20 cellular contexts compared by ENCODE assay signal in the genomic region with DNA sequence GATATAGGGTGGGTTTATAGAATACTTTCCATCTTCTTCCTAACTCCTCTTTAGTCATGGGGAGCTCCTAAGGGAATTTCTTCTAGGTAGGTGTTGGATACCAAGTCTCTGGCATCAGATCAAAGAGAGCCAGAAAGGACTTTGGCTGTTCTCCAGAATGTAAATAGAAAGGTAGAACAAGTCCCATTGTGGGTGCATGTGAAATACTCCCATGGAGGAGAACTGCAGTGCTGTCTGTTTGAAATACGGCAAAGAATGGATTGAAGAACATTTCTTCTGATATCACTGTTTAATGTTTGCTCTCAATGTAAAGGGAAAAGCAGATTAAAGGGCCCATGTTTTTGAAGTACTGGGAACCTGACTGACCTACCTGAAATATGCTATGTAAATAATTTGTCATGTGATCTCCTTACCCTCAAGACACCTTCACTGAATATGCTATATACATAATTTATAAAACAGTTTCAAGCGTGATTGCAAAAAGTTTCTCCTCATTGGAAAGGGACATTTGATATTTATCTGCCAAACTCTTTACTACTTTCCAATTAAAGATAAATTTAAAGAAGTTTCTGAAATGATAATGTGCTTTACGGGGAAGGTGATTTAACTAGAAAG.
A peak's percentile ranks its signal among the peaks of the same experiment; 100 is the strongest.
DNase-seq lines count a peak whose midpoint lies in the region; ATAC-seq and TF ChIP-seq lines count a peak whose summit lies in the region.
"Had no signal": no experiment of that assay in that cellular context is flagged by ENCODE, and none has a peak within 500 bp of the region (broad histone marks: within the 10 kb centered on the region; RNA-seq: fewer than 3 reads in every experiment).

No MANE protein-coding gene starts in this region.

- H3K79me1 ChIP-seq in H9 (ENCODE audit: insufficient read depth, low read depth, low read length, poor library complexity, severe bottlenecking), result no peaks in the 10 kb centered on the region

- H3K79me2 ChIP-seq in H9 (ENCODE audit: insufficient read depth, low read length) (peaks cover 4% of the 10 kb centered on the region; the same call in 1 of the 2 replicates), MM.1S (ENCODE audit: low read length) (no peaks in the 10 kb centered on the region)

- H3K4me1 ChIP-seq in H9 (ENCODE audit: insufficient read depth, low read length) (peaks cover 2% of the 10 kb centered on the region; the same call in 1 of the 2 replicates), MM.1S (ENCODE audit: low read length) (no peaks in the 10 kb centered on the region)

- H3T11ph ChIP-seq in H9 (ENCODE audit: low read length), result no peak overlapping the region

- no peak overlapping the region for H2BK15ac ChIP-seq in H9 (ENCODE audit: low read depth, low read length)

- no peak overlapping the region for H3K4me3 Mint-ChIP-seq in H9
- H3K4me3 Mint-ChIP-seq: activated naive CD4-positive, alpha-beta T cell treated with anti-CD3 and anti-CD28 coated beads, Interleukin-2, amount 50 U/mL, for 24 hours; T-cell had no signal

- H4K20me1 ChIP-seq in H9 (ENCODE audit: control insufficient read depth, insufficient read depth, insufficient read length) (no peaks in the 10 kb centered on the region), MM.1S (ENCODE audit: insufficient read depth, low read length) (no peaks in the 10 kb centered on the region)

- H3K27ac Mint-ChIP-seq in H9, result no peak overlapping the region
- H3K27ac Mint-ChIP-seq: activated naive CD4-positive, alpha-beta T cell treated with anti-CD3 and anti-CD28 coated beads, Interleukin-2, amount 50 U/mL, for 24 hours; T-cell had no signal

- no peak overlapping the region for H2BK120ac ChIP-seq in H9 (ENCODE audit: low read depth, low read length, poor library complexity, severe bottlenecking)

- ATAC-seq in GM18868 (IDR thresholded peaks at IDR 0.05; ENCODE audit: unreplicated experiment), result no peak
- ATAC-seq: activated CD4-positive, CD25-positive, alpha-beta regulatory T cell treated with anti-CD3 and anti-CD28 coated beads, Interleukin-2, amount 50 U/mL, for 24 hours; T-cell had no signal

- H3K23me2 ChIP-seq in H9 (ENCODE audit: insufficient read length, low read depth, low read length, poor library complexity, severe bottlenecking), result no peaks in the 10 kb centered on the region

- no peaks in the 10 kb centered on the region for H3K36me3 ChIP-seq in H7 (replicated peaks; ENCODE audit: control insufficient read depth, insufficient read depth, low read length)
- no peaks in the 10 kb centered on the region for H3K36me3 ChIP-seq in MM.1S (replicated peaks; ENCODE audit: insufficient read depth, low read length)
- H3K36me3 ChIP-seq: BE2C, ovary, Peyer's patch had no signal

- H2BK20ac ChIP-seq in H9 (ENCODE audit: low read depth, low read length, poor library complexity, severe bottlenecking), result no peak overlapping the region

- no peak overlapping the region for H2BK5ac ChIP-seq in H9 (ENCODE audit: insufficient read length, low read length)

- H3K4me1 Mint-ChIP-seq in H9, result peaks cover 46 to 48% of the 10 kb centered on the region in 2 experiments
- H3K4me1 Mint-ChIP-seq: activated naive CD4-positive, alpha-beta T cell treated with anti-CD3 and anti-CD28 coated beads, Interleukin-2, amount 50 U/mL, for 24 hours; T-cell had no signal

- H3K9me3 ChIP-seq in H9 (ENCODE audit: control insufficient read depth, low read depth, low read length) (no peaks in the 10 kb centered on the region), MM.1S (replicated peaks; ENCODE audit: insufficient read depth, low read length) (no peaks in the 10 kb centered on the region)
- H3K9me3 ChIP-seq: BE2C, ovary, Peyer's patch had no signal

- no peak overlapping the region for H4K91ac ChIP-seq in H9 (ENCODE audit: insufficient read length, low read depth, low read length)

- H2BK12ac ChIP-seq in H9 (ENCODE audit: insufficient read length, low read depth, low read length), result no peak overlapping the region

- no peaks in the 10 kb centered on the region for H3K27me3 ChIP-seq in H9 (ENCODE audit: insufficient read depth, low read length)
- H3K27me3 ChIP-seq in H7 (ENCODE audit: control insufficient read depth, insufficient read depth, low read length), result no peaks in the 10 kb centered on the region
- no peaks in the 10 kb centered on the region for H3K27me3 ChIP-seq in MM.1S (replicated peaks; ENCODE audit: insufficient read depth, low read length)
- H3K27me3 ChIP-seq: BE2C, ovary, Peyer's patch had no signal

- no peaks in the 10 kb centered on the region for H3K27me3 Mint-ChIP-seq in H9 (ENCODE audit: low read depth)

- H3K9me3 Mint-ChIP-seq in H9, result no peaks in the 10 kb centered on the region
- H3K9me3 Mint-ChIP-seq: activated naive CD4-positive, alpha-beta T cell treated with anti-CD3 and anti-CD28 coated beads, Interleukin-2, amount 50 U/mL, for 24 hours; T-cell had no signal

- 0 out of 7 replicates have a peak, but pooled peaks cover 0 to 2% (median 0%) of the 10 kb centered on the region in 3 experiments for H3K36me3 Mint-ChIP-seq in H9 (ENCODE audit: insufficient read depth in 1 of 3, low read depth in 3 of 3)
- H3K36me3 Mint-ChIP-seq: activated naive CD4-positive, alpha-beta T cell treated with anti-CD3 and anti-CD28 coated beads, Interleukin-2, amount 50 U/mL, for 24 hours; T-cell had no signal

- DNase-seq in DMS153 treated with DMSO at 0.1 percent for 48 hours (lab: John Stamatoyannopoulos, UW; ENCODE audit: unreplicated experiment) (peak; percentile 59), NCI-H1092 treated with DMSO at 0.1 percent for 48 hours (lab: John Stamatoyannopoulos, UW) (peak; percentile 48), SHP77 treated with DMSO at 0.1 percent for 48 hours (lab: John Stamatoyannopoulos, UW) (peak; percentile 56), renal cortical epithelial cell (ENCODE audit: low read depth) (peak; percentile 53), H9 (no peak), H7 (no peak), MM.1S (no peak)
- DNase-seq: activated CD8-positive, alpha-beta memory T cell treated with anti-CD3 and anti-CD28 coated beads, Interleukin-2, amount 50 U/mL, for 48 hours; BE2C; caudate nucleus; foreskin melanocyte; GOT3; NCI-H524 treated with DMSO at 0.1 percent for 48 hours; ovary; Peyer's patch; stimulated activated CD4-positive, alpha-beta T cell treated with anti-CD3 and anti-CD28 coated beads, Interleukin-15, amount 100 ng/mL, for 24 hours; T-cell had no signal

- no peak overlapping the region for H3K23ac ChIP-seq in H9 (ENCODE audit: insufficient read length, low read depth, low read length)

- H3K27ac ChIP-seq in H9 (ENCODE audit: insufficient read length, low read depth, low read length) (no peak overlapping the region), MM.1S (ENCODE audit: low read length) (no peak overlapping the region)
- H3K27ac ChIP-seq: ovary had no signal

- no peak overlapping the region for H4K5ac ChIP-seq in H9 (ENCODE audit: insufficient read length, low read depth, low read length)

- H4K8ac ChIP-seq in H9 (replicated peaks; ENCODE audit: insufficient read length, low read depth, low read length), result no peak overlapping the region

- no peak overlapping the region for H3K4me3 ChIP-seq in H7 (ENCODE audit: insufficient read depth, low read depth, low read length)
- H3K4me3 ChIP-seq in MM.1S (ENCODE audit: low read length), result no peak overlapping the region
- H3K4me3 ChIP-seq: ovary, Peyer's patch had no signal

- no peak overlapping the region for H3K14ac ChIP-seq in H9 (ENCODE audit: insufficient read depth, low read length)

- no peak overlapping the region for H3K56ac ChIP-seq in H9 (ENCODE audit: insufficient read length, low read depth, low read length)

- H3F3A ChIP-seq in MM.1S (ENCODE audit: insufficient read depth, low read length), result no peaks in the 10 kb centered on the region

- no peak overlapping the region for H3K4ac ChIP-seq in H9 (ENCODE audit: low read depth, low read length)

- H2AK5ac ChIP-seq in H9 (ENCODE audit: insufficient read length, low read length), result no peak overlapping the region

- H3K18ac ChIP-seq in H9 (ENCODE audit: insufficient read length, low read depth, low read length), result no peak overlapping the region

- H2AFZ ChIP-seq in H9 (ENCODE audit: low read length) (no peak overlapping the region), MM.1S (ENCODE audit: low read length) (no peak overlapping the region)

- no peak overlapping the region for H3K4me2 ChIP-seq in H9 (ENCODE audit: insufficient read depth, insufficient read length, low read length)
- H3K4me2 ChIP-seq in MM.1S (ENCODE audit: low read depth, low read length), result no peak overlapping the region

- H3K9me2 ChIP-seq in MM.1S (replicated peaks; ENCODE audit: insufficient read depth, low read length), result no peaks in the 10 kb centered on the region

- TF ChIP-seq CTCF in H9 (conservative IDR thresholded peaks at IDR 0.05) (no peak), MM.1S (IDR thresholded peaks at IDR 0.05; ENCODE audit: low read length) (no peak)

- H3K9ac ChIP-seq in H9 (ENCODE audit: extremely low read depth, insufficient read length, low read length) (no peak overlapping the region), MM.1S (ENCODE audit: low read length) (no peak overlapping the region)

- no CpG with 5 or more reads among the region's 3 CpGs for WGBS in H9 (ENCODE audit: extremely low coverage, insufficient read length, low lambda C conversion rate)

Comparison
In these comparisons a context has a peak if more than half of its experiments do, and no peak if none do; other contexts are left out.
1. DNase-seq: peak in DMS153 treated with DMSO at 0.1 percent for 48 hours (single experiment), NCI-H1092 treated with DMSO at 0.1 percent for 48 hours (single experiment), SHP77 treated with DMSO at 0.1 percent for 48 hours (single experiment) and renal cortical epithelial cell (single experiment); none in H9 (single experiment), H7 (single experiment) and MM.1S (single experiment).